11 cellular contexts compared by ENCODE assay signal in the genomic region with DNA sequence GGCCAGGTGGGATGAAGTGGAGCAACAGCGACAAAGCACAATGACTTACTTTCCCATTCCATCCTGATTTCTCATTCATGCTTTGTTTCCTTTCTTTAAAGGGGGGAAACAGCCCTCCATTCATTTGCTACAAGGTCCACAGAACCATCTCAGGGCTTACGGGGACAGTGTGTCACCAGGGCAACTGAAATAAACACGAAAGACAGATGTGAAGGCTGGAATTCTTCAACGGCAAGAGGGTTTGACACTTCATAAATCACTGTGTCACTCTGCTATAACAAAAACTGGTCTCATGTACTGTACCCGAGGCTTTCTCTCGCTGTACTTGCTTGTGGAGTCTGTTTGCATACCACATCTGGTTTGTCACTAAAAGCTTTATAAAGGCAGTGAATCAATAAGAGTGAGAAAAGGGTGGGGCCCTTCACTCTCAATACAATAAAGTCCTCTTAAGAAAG.
DNase-seq lines count a peak whose midpoint lies in the region; ATAC-seq and TF ChIP-seq lines count a peak whose summit lies in the region.
"Had no signal": no experiment of that assay in that cellular context is flagged by ENCODE, and none has a peak within 500 bp of the region (broad histone marks: within the 10 kb centered on the region; RNA-seq: fewer than 3 reads in every experiment).

No MANE protein-coding gene starts in this region.

- peak overlapping the region in 3 of 5 experiments; percentile 3 to 77 (median 28) for H3K27ac Mint-ChIP-seq in brain
- H3K27ac Mint-ChIP-seq: memory B cell had no signal

- WGBS in mesendoderm (ENCODE audit: extremely low coverage, insufficient coverage, low lambda C conversion rate), result no CpG with 5 or more reads among the region's 6 CpGs

- H3K27ac ChIP-seq in mesendoderm (ENCODE audit: low read depth, low read length), result no peak overlapping the region

- H3K18ac ChIP-seq in mesendoderm (ENCODE audit: low read length), result no peak overlapping the region

- TF ChIP-seq CTCF in brain (conservative IDR thresholded peaks at IDR 0.05), result no peak

- H3K4me1 Mint-ChIP-seq in brain, result peaks cover 62% of the 10 kb centered on the region
- H3K4me1 Mint-ChIP-seq: memory B cell had no signal

- DNase-seq in mesendoderm (peak; percentile 76), hippocampal formation (lab: John Stamatoyannopoulos, UW) (no peak), G401 (ENCODE audit: low spot score) (no peak)
- no peak for DNase-seq in stimulated activated naive CD8-positive, alpha-beta T cell treated with anti-CD3 and anti-CD28 coated beads, Interleukin-15, Interleukin-2, amounts not matched to agents 100 U/mL and 50 U/mL, for 24 hours
- DNase-seq: activated CD4-positive, alpha-beta T cell treated with anti-CD3 and anti-CD28 coated beads, Interleukin-2, amount 50 U/mL, for 48 hours; GDM1 had no signal

- peak overlapping the region in 3 of 5 experiments; percentile 35 to 60 (median 41) for H3K4me3 Mint-ChIP-seq in brain
- H3K4me3 Mint-ChIP-seq: memory B cell had no signal

- H2BK120ac ChIP-seq in mesendoderm (ENCODE audit: low read depth, low read length), result no peak overlapping the region

- no peak overlapping the region for H2BK15ac ChIP-seq in mesendoderm (replicated peaks; ENCODE audit: low read depth)

- peaks cover 10% of the 10 kb centered on the region for H3K79me1 ChIP-seq in mesendoderm (ENCODE audit: low read length)

- ATAC-seq in GM18511 (IDR thresholded peaks at IDR 0.05; ENCODE audit: unreplicated experiment) (peak; percentile 58), HG03432 (IDR thresholded peaks at IDR 0.05; ENCODE audit: unreplicated experiment) (peak; percentile 54), HG02852 (IDR thresholded peaks at IDR 0.05; ENCODE audit: unreplicated experiment) (no peak)
- no peak for ATAC-seq in stimulated activated naive CD8-positive, alpha-beta T cell treated with anti-CD3 and anti-CD28 coated beads, Interleukin-15, Interleukin-2, amounts not matched to agents 100 U/mL and 50 U/mL, for 24 hours

- H3K4me2 ChIP-seq in mesendoderm (ENCODE audit: low read length), result no peak overlapping the region

- H3K9ac ChIP-seq in mesendoderm (ENCODE audit: low read length), result no peak overlapping the region

- peaks cover 5% of the 10 kb centered on the region for H3K4me1 ChIP-seq in mesendoderm (ENCODE audit: control insufficient read depth, low read depth, low read length)

- peaks cover 0 to 3% (median 0%) of the 10 kb centered on the region in 5 experiments for H3K9me3 Mint-ChIP-seq in brain
- H3K9me3 Mint-ChIP-seq: memory B cell had no signal

- H3K4me3 ChIP-seq in mesendoderm (ENCODE audit: low read length), result no peak overlapping the region

- no peak overlapping the region for H2BK5ac ChIP-seq in mesendoderm (ENCODE audit: low read length)

- H3K4ac ChIP-seq in mesendoderm (ENCODE audit: low read depth, low read length), result no peak overlapping the region

- no peak overlapping the region for H3K56ac ChIP-seq in mesendoderm (ENCODE audit: low read length)

- no peak overlapping the region for H4K5ac ChIP-seq in mesendoderm (ENCODE audit: low read length)

- no peaks in the 10 kb centered on the region for H3K27me3 ChIP-seq in mesendoderm (ENCODE audit: insufficient read depth, low read length, poor library complexity)

- H4K8ac ChIP-seq in mesendoderm (ENCODE audit: low read depth, low read length), result no peak overlapping the region

- H3K23ac ChIP-seq in mesendoderm (ENCODE audit: low read length), result no peak overlapping the region

- no peaks in the 10 kb centered on the region for H3K36me3 Mint-ChIP-seq in brain
- H3K36me3 Mint-ChIP-seq: memory B cell had no signal

- H2AK5ac ChIP-seq in mesendoderm (ENCODE audit: low read length), result no peak overlapping the region

- no peaks in the 10 kb centered on the region for H3K36me3 ChIP-seq in mesendoderm (ENCODE audit: control insufficient read depth, insufficient read depth, low read length)

- H3K79me2 ChIP-seq in mesendoderm (ENCODE audit: control insufficient read depth, insufficient read depth, low read length), result no peaks in the 10 kb centered on the region

- peaks cover 5% of the 10 kb centered on the region for H3K27me3 Mint-ChIP-seq in brain
- H3K27me3 Mint-ChIP-seq: memory B cell had no signal

- in situ Hi-C loops in G401 (cut with HindIII; ENCODE audit: low sequenced_read_pairs), result no loop called here

Comparison
In these comparisons a context has a peak if more than half of its experiments do, and no peak if none do; other contexts are left out.
1. ATAC-seq: peak in GM18511 (single experiment) and HG03432 (single experiment); none in HG02852 (single experiment) and stimulated activated naive CD8-positive, alpha-beta T cell treated with anti-CD3 and anti-CD28 coated beads, Interleukin-15, Interleukin-2, amounts not matched to agents 100 U/mL and 50 U/mL, for 24 hours (single experiment).